ENCODE assay signal across 19 cellular contexts in the genomic region with DNA sequence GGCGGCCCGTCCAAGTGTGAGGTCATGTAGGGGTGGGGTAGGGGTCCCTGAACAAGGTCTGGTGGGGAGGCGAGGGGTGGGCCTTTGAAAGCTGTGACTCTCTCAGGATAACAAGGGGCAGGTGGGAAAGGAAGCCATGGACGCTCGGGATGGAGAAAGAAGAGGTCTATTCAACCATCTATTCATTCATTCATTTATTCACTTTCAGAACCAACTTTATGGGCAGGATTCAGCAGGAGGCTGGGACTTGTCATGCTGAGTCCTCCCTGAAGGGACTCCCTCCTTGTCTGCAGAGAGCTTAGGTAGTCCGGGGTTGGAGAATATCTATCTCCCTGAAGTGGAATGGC. TPM values are rescaled to one million over a fixed set of nuclear protein-coding genes. Genes with fewer than 3 reads are reported as not detected.
A peak's percentile ranks its signal among the peaks of the same experiment; 100 is the strongest.
DNase-seq lines count a peak whose midpoint lies in the region; ATAC-seq, FAIRE-seq and TF ChIP-seq lines count a peak whose summit lies in the region.
"Had no signal": no experiment of that assay in that cellular context is flagged by ENCODE, and none has a peak within 500 bp of the region (broad histone marks: within the 10 kb centered on the region; RNA-seq: fewer than 3 reads in every experiment).

No MANE protein-coding gene starts in this region.

- intact Hi-C loops in HepG2 (cut with micrococcal nuclease; ENCODE audit: unreplicated experiment), result loop anchor here (1.0 to 10.0 kb wide), 6 partner anchors 36 to 253 kb away; partner anchors contain the start of genes CD300LB and RPL38
- intact Hi-C loops in right lobe of liver (cut with DNase I), result loop anchor here (2.0 to 5.0 kb wide), 2 partner anchors 77 to 80 kb away; no protein-coding TSS in a partner anchor
- intact Hi-C loops in left lung (cut with DNase I), result loop anchor here (2.0 to 10.0 kb wide), 2 partner anchors 73 to 79 kb away; no protein-coding TSS in a partner anchor

- in situ Hi-C loops in HepG2 (cut with HindIII; ENCODE audit: extremely low pct_ligation_motif_present, low pct_unique_long_range_greater_than_20kb), result loop anchor here (5.0 kb wide), 1 partner anchor 80 kb away; no protein-coding TSS in a partner anchor

- no peak overlapping the region for H3K4me2 ChIP-seq in HepG2 (ENCODE audit: low read depth, low read length)

- BruUV-seq in HepG2 (replicated peaks; lab: Mats Ljungman, UMichigan), result no TSS peak

- no peaks in the 10 kb centered on the region for H3K9me3 Mint-ChIP-seq in type B pancreatic cell
- H3K9me3 Mint-ChIP-seq: activated CD4-positive, alpha-beta T cell treated with anti-CD3 and anti-CD28 coated beads, Interleukin-2, amount 10 ng/mL, durations not matched to agents 7 days and 5 days; activated naive CD8-positive, alpha-beta T cell treated with anti-CD3 and anti-CD28 coated beads, Interleukin-2, amount 10 ng/mL, durations not matched to agents 7 days and 5 days had no signal

- peaks cover 34% of the 10 kb centered on the region for H3K4me1 ChIP-seq in HepG2 (ENCODE audit: insufficient read depth, low read length)
- peaks cover 0 to 28% (median 9%) of the 10 kb centered on the region in 4 donors for H3K4me1 ChIP-seq in right lobe of liver
- peaks cover 12 to 48% of the 10 kb centered on the region in 2 donors for H3K4me1 ChIP-seq in left lung

- DNase-seq in HepG2 (ENCODE audit: low spot score), result no peak
- DNase-seq in right lobe of liver, result no peak
- DNase-seq in RWPE1 (ENCODE audit: low spot score), result no peak
- no peak for DNase-seq in left lung
- DNase-seq in type B pancreatic cell (ENCODE audit: extremely low spot score, unreplicated experiment), result no peak
- DNase-seq in cerebellum (ENCODE audit: low spot score), result no peak
- no peak for DNase-seq in HT-29 (ENCODE audit: low spot score)
- DNase-seq in SK-N-DZ (ENCODE audit: low spot score), result no peak

- TF ChIP-seq POLR2A in HepG2 (IDR thresholded peaks at IDR 0.05; ENCODE audit: insufficient read depth in 1 of 2, low read depth in 2 of 2, low read length in 2 of 2), result no peak
- no peak for TF ChIP-seq POLR2A in right lobe of liver (IDR thresholded peaks at IDR 0.05)

- H2AFZ ChIP-seq in HepG2 (ENCODE audit: low read length), result no peak overlapping the region

- H3K27me3 Mint-ChIP-seq in type B pancreatic cell, result peaks cover 27% of the 10 kb centered on the region
- H3K27me3 Mint-ChIP-seq: T-helper 17 cell had no signal

- no peak overlapping the region for H3K9ac ChIP-seq in HepG2 (ENCODE audit: insufficient read depth, low read depth, low read length)
- H3K9ac ChIP-seq: BLaER1 had no signal

- H3K4me3 ChIP-seq in HepG2 (replicated peaks in 1 of 3; ENCODE audit: insufficient read depth in 1 of 3, low read depth in 2 of 3, low read length in 3 of 3), result no peak overlapping the region
- H3K4me3 ChIP-seq in right lobe of liver, result no peak overlapping the region
- no peak overlapping the region for H3K4me3 ChIP-seq in left lung
- H3K4me3 ChIP-seq: BLaER1, esophagus muscularis mucosa, right atrium auricular region, upper lobe of left lung had no signal

- TF ChIP-seq RAD21 in HepG2 (CRISPR knock-in tag; IDR thresholded peaks at IDR 0.05), result no peak

- H3K27ac Mint-ChIP-seq in type B pancreatic cell, result peak overlapping the region; percentile 61
- H3K27ac Mint-ChIP-seq: activated CD4-positive, alpha-beta T cell treated with anti-CD3 and anti-CD28 coated beads, Interleukin-2, amount 10 ng/mL, durations not matched to agents 7 days and 5 days; T-helper 17 cell had no signal

- ATAC-seq in HepG2 (no peak), right lobe of liver (no peak), left lung (no peak)

- no peaks in the 10 kb centered on the region for H3K36me3 Mint-ChIP-seq in type B pancreatic cell
- H3K36me3 Mint-ChIP-seq: activated naive CD8-positive, alpha-beta T cell treated with anti-CD3 and anti-CD28 coated beads, Interleukin-2, amount 10 ng/mL, durations not matched to agents 7 days and 5 days had no signal

- H4K20me1 ChIP-seq in HepG2 (ENCODE audit: insufficient read depth, low read length), result no peaks in the 10 kb centered on the region

- TF ChIP-seq CTCF in HepG2 (CRISPR knock-in tag; IDR thresholded peaks at IDR 0.05) (no peak), right lobe of liver (IDR thresholded peaks at IDR 0.05) (peak in 1 of 4 donors; percentile 27), RWPE1 (conservative IDR thresholded peaks at IDR 0.05; ENCODE audit: low read depth) (peak; percentile 34), left lung (IDR thresholded peaks at IDR 0.05) (peak; percentile 15 to 51), type B pancreatic cell (conservative IDR thresholded peaks at IDR 0.05) (peak; percentile 54)

- peaks cover 19% of the 10 kb centered on the region for H3K4me1 Mint-ChIP-seq in type B pancreatic cell (ENCODE audit: unreplicated experiment)

- no peaks in the 10 kb centered on the region for H3K36me3 ChIP-seq in HepG2 (replicated peaks in 1 of 2; ENCODE audit: control insufficient read depth in 1 of 2, insufficient read depth in 2 of 2, low read length in 2 of 2)
- H3K36me3 ChIP-seq in right lobe of liver, result no peaks in the 10 kb centered on the region
- H3K36me3 ChIP-seq in left lung, result no peaks in the 10 kb centered on the region
- H3K36me3 ChIP-seq: BLaER1, esophagus muscularis mucosa, right atrium auricular region, upper lobe of left lung had no signal

- TF ChIP-seq EP300 in HepG2 (IDR thresholded peaks at IDR 0.05; ENCODE audit: low read depth in 2 of 2, low read length in 2 of 2) (no peak), HepG2 (CRISPR knock-in tag; IDR thresholded peaks at IDR 0.05; ENCODE audit: borderline replicate concordance) (no peak)

- no peak overlapping the region for H3K27ac ChIP-seq in HepG2 (ENCODE audit: extremely low read length, insufficient read depth, low read length)
- H3K27ac ChIP-seq in right lobe of liver, result no peak overlapping the region
- H3K27ac ChIP-seq in RWPE1, result no peak overlapping the region
- H3K27ac ChIP-seq in left lung, result no peak overlapping the region
- H3K27ac ChIP-seq: BLaER1, esophagus muscularis mucosa, right atrium auricular region, upper lobe of left lung had no signal

- WGBS in HepG2 (ENCODE audit: low lambda C conversion rate), result 40% methylated on average over 6 of the region's 6 CpGs
- WGBS in right lobe of liver (ENCODE audit: insufficient coverage, low coverage, low lambda C conversion rate, missing lambda C conversion rate), result 28% methylated on average over 3 of the region's 6 CpGs

- H3K4me3 Mint-ChIP-seq in type B pancreatic cell, result peak overlapping the region; percentile 62
- H3K4me3 Mint-ChIP-seq: activated CD4-positive, alpha-beta T cell treated with anti-CD3 and anti-CD28 coated beads, Interleukin-2, amount 10 ng/mL, durations not matched to agents 7 days and 5 days; activated naive CD8-positive, alpha-beta T cell treated with anti-CD3 and anti-CD28 coated beads, Interleukin-2, amount 10 ng/mL, durations not matched to agents 7 days and 5 days; T-helper 17 cell had no signal

- POLR2A ChIA-PET in HepG2 (lab: Yijun Ruan, JAX) (interaction anchor here (2.1 kb wide), 1 partner anchor 50 kb away, joined by 6 read pairs; no protein-coding TSS in a partner anchor), RWPE1 (lab: Yijun Ruan, JAX; ENCODE audit: low non-redundant PET) (no interaction called here)

- H3K27me3 ChIP-seq in HepG2 (ENCODE audit: control insufficient read depth in 1 of 2, insufficient read depth in 2 of 2, low read length in 2 of 2) (peaks cover 3 to 35% of the 10 kb centered on the region in 2 experiments; a peak in 4 of 5 replicates), right lobe of liver (no peaks in the 10 kb centered on the region), left lung (peaks cover 0 to 10% of the 10 kb centered on the region in 2 donors)
- H3K27me3 ChIP-seq: right atrium auricular region, upper lobe of left lung had no signal

- FAIRE-seq in HepG2 (lab: Jason Lieb, UNC), result no peak
- FAIRE-seq: D721Med, frontal cortex had no signal

- no peaks in the 10 kb centered on the region for H3K79me2 ChIP-seq in HepG2 (ENCODE audit: insufficient read depth, low read length)

- H3K9me3 ChIP-seq in HepG2 (ENCODE audit: low read length), result no peaks in the 10 kb centered on the region
- H3K9me3 ChIP-seq in right lobe of liver, result no peaks in the 10 kb centered on the region
- H3K9me3 ChIP-seq in left lung, result no peaks in the 10 kb centered on the region
- H3K9me3 ChIP-seq: BLaER1, esophagus muscularis mucosa, right atrium auricular region, upper lobe of left lung had no signal

- CTCF ChIA-PET in HepG2 (lab: Yijun Ruan, JAX; ENCODE audit: low intra/inter-chr PET ratio, low total read pairs) (interaction anchor here (0.7 to 4.8 kb wide), 8 partner anchors 20 to 89 kb away, joined by 3 to 141 read pairs (median 12); no protein-coding TSS in a partner anchor), RWPE1 (lab: Yijun Ruan, JAX) (interaction anchor here (0.6 to 3.2 kb wide), 11 partner anchors 11 to 302 kb away, joined by 3 to 56 read pairs (median 3); partner anchors contain the start of gene GPR142)

RNA-seq across cellular contexts. Expression of gene CD300A, which starts 8.6 kb away (rescaled TPM):
- not detected in 2 replicates for total RNA-seq in HepG2 (2016; rRNA removed; fragmentation: Illumina TruSeq; extraction: Trizol)
- not detected in 2 replicates for total RNA-seq in HepG2 (2016; cell fraction: cytosol; rRNA removed; fragmentation: Illumina TruSeq; extraction: Trizol; ENCODE audit: low read depth)
- total RNA-seq in HepG2 (2016; cell fraction: insoluble cytoplasmic fraction; rRNA removed; fragmentation: Illumina TruSeq; extraction: Trizol), result not detected in 2 replicates
- total RNA-seq in HepG2 (2016; cell fraction: membrane; rRNA removed; fragmentation: Illumina TruSeq; extraction: Trizol), result not detected in 2 replicates
- total RNA-seq in HepG2 (2016; cell fraction: nucleus; rRNA removed; fragmentation: Illumina TruSeq; extraction: Trizol), result not detected in 2 replicates
- 0.39 TPM in 1 of 2 replicates, not detected in the other for polyA plus RNA-seq in HepG2 (2011; rRNA removed)
- 0.09 and 0.14 TPM in 2 replicates for polyA plus RNA-seq in HepG2 (2011; cell fraction: cytosol; rRNA removed)
- polyA plus RNA-seq in HepG2 (2011; cell fraction: nucleus; rRNA removed), result 0.14 and 0.23 TPM in 2 replicates
- polyA plus RNA-seq in HepG2 (2012), result 0.11 and 0.19 TPM in 2 replicates
- not detected in 2 replicates for polyA plus RNA-seq in HepG2 (2016; cell fraction: cytosol; fragmentation: Illumina TruSeq; extraction: Trizol; ENCODE audit: low read depth)
- not detected in 2 replicates for polyA plus RNA-seq in HepG2 (2016; cell fraction: insoluble cytoplasmic fraction; fragmentation: Illumina TruSeq; extraction: Trizol; ENCODE audit: low read depth)
- not detected in 2 replicates for polyA plus RNA-seq in HepG2 (2016; cell fraction: membrane; fragmentation: Illumina TruSeq; extraction: Trizol; ENCODE audit: low read depth)
- not detected in 2 replicates for polyA plus RNA-seq in HepG2 (2016; cell fraction: nucleus; fragmentation: Illumina TruSeq; extraction: Trizol; ENCODE audit: insufficient read depth, low read depth)
- polyA minus RNA-seq in HepG2 (2011; rRNA and poly(A)+ RNA removed; ENCODE audit: low replicate concordance), result not detected in 2 replicates
- not detected in 2 replicates for polyA minus RNA-seq in HepG2 (2011; cell fraction: cytosol; rRNA and poly(A)+ RNA removed)
- not detected in 2 replicates for polyA minus RNA-seq in HepG2 (2011; cell fraction: nucleus; rRNA and poly(A)+ RNA removed)
- 10 to 100 TPM in 1 of 6 experiments, 1 to 10 TPM in 5; 4.8 to 16.6 (median 6.6) TPM for total RNA-seq in right lobe of liver
- 10 to 100 TPM in 1 of 2 donors, 1 to 10 TPM in 1; 9.1 to 35.5 TPM for total RNA-seq in left lung
- total RNA-seq in type B pancreatic cell (ENCODE audit: low replicate concordance), result 0.43 TPM in 1 of 2 replicates, not detected in the other
- total RNA-seq in cerebellum, result 2.6 TPM
- not detected in 2 replicates for total RNA-seq in HT-29 (2014; rRNA removed; shearing (Covaris generic))
- not detected in 2 replicates for polyA plus RNA-seq in SK-N-DZ (2014; cell fraction: cytosol; rRNA removed)
- polyA plus RNA-seq in SK-N-DZ (2014; cell fraction: nucleus; rRNA removed), result not detected in 2 replicates
- total RNA-seq: HT1080, lung microvascular endothelial cell had no signal

RNA-seq across cellular contexts. Expression of gene GPRC5C, which starts 25.9 kb away (rescaled TPM):
- 44.8 and 85.6 TPM in 2 replicates for total RNA-seq in HepG2 (2016; rRNA removed; fragmentation: Illumina TruSeq; extraction: Trizol)
- 30.8 and 32.3 TPM in 2 replicates for total RNA-seq in HepG2 (2016; cell fraction: cytosol; rRNA removed; fragmentation: Illumina TruSeq; extraction: Trizol; ENCODE audit: low read depth)
- 41.2 and 86.3 TPM in 2 replicates for total RNA-seq in HepG2 (2016; cell fraction: insoluble cytoplasmic fraction; rRNA removed; fragmentation: Illumina TruSeq; extraction: Trizol)
- total RNA-seq in HepG2 (2016; cell fraction: membrane; rRNA removed; fragmentation: Illumina TruSeq; extraction: Trizol), result 50.5 and 55.5 TPM in 2 replicates
- 73.7 and 80.6 TPM in 2 replicates for total RNA-seq in HepG2 (2016; cell fraction: nucleus; rRNA removed; fragmentation: Illumina TruSeq; extraction: Trizol)
- 300 and 407 TPM in 2 replicates for polyA plus RNA-seq in HepG2 (2011; rRNA removed)
- polyA plus RNA-seq in HepG2 (2011; cell fraction: cytosol; rRNA removed), result 276 and 424 TPM in 2 replicates
- polyA plus RNA-seq in HepG2 (2011; cell fraction: nucleus; rRNA removed), result 354 and 357 TPM in 2 replicates
- polyA plus RNA-seq in HepG2 (2012), result 111 and 131 TPM in 2 replicates
- 29.5 and 34.4 TPM in 2 replicates for polyA plus RNA-seq in HepG2 (2016; cell fraction: cytosol; fragmentation: Illumina TruSeq; extraction: Trizol; ENCODE audit: low read depth)
- polyA plus RNA-seq in HepG2 (2016; cell fraction: insoluble cytoplasmic fraction; fragmentation: Illumina TruSeq; extraction: Trizol; ENCODE audit: low read depth), result 42.9 and 43.8 TPM in 2 replicates
- 36.0 and 48.1 TPM in 2 replicates for polyA plus RNA-seq in HepG2 (2016; cell fraction: membrane; fragmentation: Illumina TruSeq; extraction: Trizol; ENCODE audit: low read depth)
- 131 and 142 TPM in 2 replicates for polyA plus RNA-seq in HepG2 (2016; cell fraction: nucleus; fragmentation: Illumina TruSeq; extraction: Trizol; ENCODE audit: insufficient read depth, low read depth)
- polyA minus RNA-seq in HepG2 (2011; rRNA and poly(A)+ RNA removed; ENCODE audit: low replicate concordance), result 39.8 and 712 TPM in 2 replicates
- 209 and 211 TPM in 2 replicates for polyA minus RNA-seq in HepG2 (2011; cell fraction: cytosol; rRNA and poly(A)+ RNA removed)
- polyA minus RNA-seq in HepG2 (2011; cell fraction: nucleus; rRNA and poly(A)+ RNA removed), result 108 and 116 TPM in 2 replicates
- total RNA-seq in right lobe of liver, result 100 to 1,000 TPM; 120 to 215 (median 131) TPM
- total RNA-seq in left lung, result 100 to 1,000 TPM in 1 of 2 donors, 10 to 100 TPM in 1; 47.8 to 107 TPM
- total RNA-seq in type B pancreatic cell (ENCODE audit: low replicate concordance), result 52.0 and 64.3 TPM in 2 replicates
- 6.4 TPM for total RNA-seq in cerebellum
- total RNA-seq in HT-29 (2014; rRNA removed; shearing (Covaris generic)), result 145 and 149 TPM in 2 replicates
- polyA plus RNA-seq in SK-N-DZ (2014; cell fraction: cytosol; rRNA removed), result 0.30 TPM in 1 of 2 replicates, not detected in the other
- polyA plus RNA-seq in SK-N-DZ (2014; cell fraction: nucleus; rRNA removed), result not detected in 2 replicates
- total RNA-seq: activated CD4-positive, alpha-beta T cell treated with anti-CD3 and anti-CD28 coated beads, Interleukin-2, amount 10 ng/mL, durations not matched to agents 7 days and 5 days; activated naive CD8-positive, alpha-beta T cell treated with anti-CD3 and anti-CD28 coated beads, Interleukin-2, amount 10 ng/mL, durations not matched to agents 7 days and 5 days; HT1080 had no signal
